In the genomic region with DNA sequence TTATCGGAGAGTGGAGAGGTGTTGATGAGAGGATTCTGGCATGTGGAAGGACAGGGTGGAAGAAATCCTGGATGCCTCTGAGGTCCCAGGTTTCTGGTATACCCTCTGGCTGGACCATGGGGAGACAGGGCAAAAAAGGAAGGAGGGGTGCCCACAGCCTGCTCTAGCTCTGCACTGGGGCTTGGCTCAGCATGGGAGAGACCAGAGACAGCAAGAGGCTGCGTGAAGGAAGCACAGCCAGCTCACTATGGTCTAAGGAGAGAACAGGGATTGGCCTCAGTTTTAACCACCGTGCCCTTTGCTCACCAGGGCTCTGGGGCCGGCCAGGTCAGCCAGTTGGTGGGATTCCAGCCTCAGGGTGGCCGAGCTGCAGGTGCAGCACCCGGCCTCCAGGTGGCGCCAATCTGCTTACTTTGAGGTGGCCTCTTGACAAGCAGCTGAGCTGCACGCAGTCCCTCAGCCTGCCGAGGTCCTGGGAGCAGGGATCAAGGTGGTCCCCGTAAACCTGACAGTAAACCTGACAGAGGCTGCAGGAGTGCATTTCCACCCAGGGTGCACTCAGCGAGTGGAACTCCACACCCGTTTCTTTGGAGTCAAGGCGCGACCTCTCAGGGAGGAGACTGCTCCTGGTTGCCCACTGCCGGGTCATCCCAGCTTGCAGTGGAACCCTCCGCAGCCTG, we compare ENCODE assay signal across 1 cellular context.
TF ChIP-seq lines count a peak whose summit lies in the region.

No MANE protein-coding gene starts in this region.

TF ChIP-seq in K562, 482 proteins besides CTCF, POLR2A, EP300 and RAD21 (continued from another document):
- TF ChIP-seq, protein P1, sequence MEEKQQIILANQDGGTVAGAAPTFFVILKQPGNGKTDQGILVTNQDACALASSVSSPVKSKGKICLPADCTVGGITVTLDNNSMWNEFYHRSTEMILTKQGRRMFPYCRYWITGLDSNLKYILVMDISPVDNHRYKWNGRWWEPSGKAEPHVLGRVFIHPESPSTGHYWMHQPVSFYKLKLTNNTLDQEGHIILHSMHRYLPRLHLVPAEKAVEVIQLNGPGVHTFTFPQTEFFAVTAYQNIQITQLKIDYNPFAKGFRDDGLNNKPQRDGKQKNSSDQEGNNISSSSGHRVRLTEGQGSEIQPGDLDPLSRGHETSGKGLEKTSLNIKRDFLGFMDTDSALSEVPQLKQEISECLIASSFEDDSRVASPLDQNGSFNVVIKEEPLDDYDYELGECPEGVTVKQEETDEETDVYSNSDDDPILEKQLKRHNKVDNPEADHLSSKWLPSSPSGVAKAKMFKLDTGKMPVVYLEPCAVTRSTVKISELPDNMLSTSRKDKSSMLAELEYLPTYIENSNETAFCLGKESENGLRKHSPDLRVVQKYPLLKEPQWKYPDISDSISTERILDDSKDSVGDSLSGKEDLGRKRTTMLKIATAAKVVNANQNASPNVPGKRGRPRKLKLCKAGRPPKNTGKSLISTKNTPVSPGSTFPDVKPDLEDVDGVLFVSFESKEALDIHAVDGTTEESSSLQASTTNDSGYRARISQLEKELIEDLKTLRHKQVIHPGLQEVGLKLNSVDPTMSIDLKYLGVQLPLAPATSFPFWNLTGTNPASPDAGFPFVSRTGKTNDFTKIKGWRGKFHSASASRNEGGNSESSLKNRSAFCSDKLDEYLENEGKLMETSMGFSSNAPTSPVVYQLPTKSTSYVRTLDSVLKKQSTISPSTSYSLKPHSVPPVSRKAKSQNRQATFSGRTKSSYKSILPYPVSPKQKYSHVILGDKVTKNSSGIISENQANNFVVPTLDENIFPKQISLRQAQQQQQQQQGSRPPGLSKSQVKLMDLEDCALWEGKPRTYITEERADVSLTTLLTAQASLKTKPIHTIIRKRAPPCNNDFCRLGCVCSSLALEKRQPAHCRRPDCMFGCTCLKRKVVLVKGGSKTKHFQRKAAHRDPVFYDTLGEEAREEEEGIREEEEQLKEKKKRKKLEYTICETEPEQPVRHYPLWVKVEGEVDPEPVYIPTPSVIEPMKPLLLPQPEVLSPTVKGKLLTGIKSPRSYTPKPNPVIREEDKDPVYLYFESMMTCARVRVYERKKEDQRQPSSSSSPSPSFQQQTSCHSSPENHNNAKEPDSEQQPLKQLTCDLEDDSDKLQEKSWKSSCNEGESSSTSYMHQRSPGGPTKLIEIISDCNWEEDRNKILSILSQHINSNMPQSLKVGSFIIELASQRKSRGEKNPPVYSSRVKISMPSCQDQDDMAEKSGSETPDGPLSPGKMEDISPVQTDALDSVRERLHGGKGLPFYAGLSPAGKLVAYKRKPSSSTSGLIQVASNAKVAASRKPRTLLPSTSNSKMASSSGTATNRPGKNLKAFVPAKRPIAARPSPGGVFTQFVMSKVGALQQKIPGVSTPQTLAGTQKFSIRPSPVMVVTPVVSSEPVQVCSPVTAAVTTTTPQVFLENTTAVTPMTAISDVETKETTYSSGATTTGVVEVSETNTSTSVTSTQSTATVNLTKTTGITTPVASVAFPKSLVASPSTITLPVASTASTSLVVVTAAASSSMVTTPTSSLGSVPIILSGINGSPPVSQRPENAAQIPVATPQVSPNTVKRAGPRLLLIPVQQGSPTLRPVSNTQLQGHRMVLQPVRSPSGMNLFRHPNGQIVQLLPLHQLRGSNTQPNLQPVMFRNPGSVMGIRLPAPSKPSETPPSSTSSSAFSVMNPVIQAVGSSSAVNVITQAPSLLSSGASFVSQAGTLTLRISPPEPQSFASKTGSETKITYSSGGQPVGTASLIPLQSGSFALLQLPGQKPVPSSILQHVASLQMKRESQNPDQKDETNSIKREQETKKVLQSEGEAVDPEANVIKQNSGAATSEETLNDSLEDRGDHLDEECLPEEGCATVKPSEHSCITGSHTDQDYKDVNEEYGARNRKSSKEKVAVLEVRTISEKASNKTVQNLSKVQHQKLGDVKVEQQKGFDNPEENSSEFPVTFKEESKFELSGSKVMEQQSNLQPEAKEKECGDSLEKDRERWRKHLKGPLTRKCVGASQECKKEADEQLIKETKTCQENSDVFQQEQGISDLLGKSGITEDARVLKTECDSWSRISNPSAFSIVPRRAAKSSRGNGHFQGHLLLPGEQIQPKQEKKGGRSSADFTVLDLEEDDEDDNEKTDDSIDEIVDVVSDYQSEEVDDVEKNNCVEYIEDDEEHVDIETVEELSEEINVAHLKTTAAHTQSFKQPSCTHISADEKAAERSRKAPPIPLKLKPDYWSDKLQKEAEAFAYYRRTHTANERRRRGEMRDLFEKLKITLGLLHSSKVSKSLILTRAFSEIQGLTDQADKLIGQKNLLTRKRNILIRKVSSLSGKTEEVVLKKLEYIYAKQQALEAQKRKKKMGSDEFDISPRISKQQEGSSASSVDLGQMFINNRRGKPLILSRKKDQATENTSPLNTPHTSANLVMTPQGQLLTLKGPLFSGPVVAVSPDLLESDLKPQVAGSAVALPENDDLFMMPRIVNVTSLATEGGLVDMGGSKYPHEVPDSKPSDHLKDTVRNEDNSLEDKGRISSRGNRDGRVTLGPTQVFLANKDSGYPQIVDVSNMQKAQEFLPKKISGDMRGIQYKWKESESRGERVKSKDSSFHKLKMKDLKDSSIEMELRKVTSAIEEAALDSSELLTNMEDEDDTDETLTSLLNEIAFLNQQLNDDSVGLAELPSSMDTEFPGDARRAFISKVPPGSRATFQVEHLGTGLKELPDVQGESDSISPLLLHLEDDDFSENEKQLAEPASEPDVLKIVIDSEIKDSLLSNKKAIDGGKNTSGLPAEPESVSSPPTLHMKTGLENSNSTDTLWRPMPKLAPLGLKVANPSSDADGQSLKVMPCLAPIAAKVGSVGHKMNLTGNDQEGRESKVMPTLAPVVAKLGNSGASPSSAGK (IDR thresholded peaks at IDR 0.05) = peak; percentile 84
